ENCODE assay signal across 6 cellular contexts in the genomic region with DNA sequence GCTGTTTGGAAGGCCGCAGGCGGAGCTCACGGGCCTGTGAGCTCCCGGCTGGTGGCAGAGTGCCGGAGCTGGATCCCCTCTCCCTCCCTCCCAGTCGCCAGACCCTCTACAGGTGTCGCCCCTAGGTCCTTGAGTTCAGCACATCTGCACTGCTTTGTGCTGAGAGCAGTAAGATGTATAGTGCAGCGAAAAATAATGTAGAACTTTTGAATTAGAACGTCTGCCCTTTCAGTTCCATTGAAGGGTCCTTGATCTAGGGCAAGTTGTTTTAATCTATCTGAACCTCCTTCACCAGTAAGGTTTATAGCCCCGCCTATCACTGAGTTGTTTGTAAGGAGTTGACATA. TPM values are rescaled to one million over a fixed set of nuclear protein-coding genes. Genes with fewer than 3 reads are reported as not detected.
DNase-seq lines count a peak whose midpoint lies in the region; ATAC-seq and TF ChIP-seq lines count a peak whose summit lies in the region.

No MANE protein-coding gene starts in this region.

- no peak for DNase-seq in retinal pigment epithelial cell (ENCODE audit: low read depth)
- DNase-seq in NCI-H1092 treated with DMSO at 0.1 percent for 48 hours (lab: John Stamatoyannopoulos, UW) = no peak
- no peak for DNase-seq in NCI-H446 (lab: John Stamatoyannopoulos, UW)

- no peaks in the 10 kb centered on the region for H3K27me3 ChIP-seq in ectodermal cell (ENCODE audit: control insufficient read depth, insufficient read depth, low read length, poor library complexity, severe bottlenecking)

- H3K27ac ChIP-seq in ectodermal cell (ENCODE audit: insufficient read depth, low read depth, low read length, poor library complexity, severe bottlenecking) = peak overlapping the region; percentile 53

- H3K36me3 ChIP-seq in ectodermal cell (ENCODE audit: control insufficient read depth, insufficient read depth, low read length) = peaks cover 9% of the 10 kb centered on the region

- no peak for TF ChIP-seq CTCF in retinal pigment epithelial cell (conservative IDR thresholded peaks at IDR 0.05; ENCODE audit: low read depth, low read length)

- WGBS in ectodermal cell, 2 experiments = 0 to 2% methylated on average over 8 to 10 of the region's 10 CpGs

- no peaks in the 10 kb centered on the region for H3K9me3 ChIP-seq in ectodermal cell (ENCODE audit: control insufficient read depth, low read length)

- no peaks in the 10 kb centered on the region for H3K4me1 ChIP-seq in ectodermal cell (ENCODE audit: control insufficient read depth, insufficient read depth, low read length)

- ATAC-seq in GM19468 (IDR thresholded peaks at IDR 0.05; ENCODE audit: extremely low read depth, unreplicated experiment) (peak; percentile 5), HG03521 (IDR thresholded peaks at IDR 0.05; ENCODE audit: unreplicated experiment) (peak; percentile 60)

- H3K4me3 ChIP-seq in ectodermal cell (ENCODE audit: insufficient read depth, low read depth, low read length) (peak overlapping the region; percentile 98), retinal pigment epithelial cell (ENCODE audit: low read length) (peak overlapping the region; percentile 91)

RNA-seq across cellular contexts. Expression of gene ANKRD49, which starts 0.4 kb away (rescaled TPM):
- polyA plus RNA-seq in ectodermal cell (2013, experiment 1 of 4) = 19.0 TPM
- 18.1 TPM for polyA plus RNA-seq in ectodermal cell (2013, experiment 2 of 4)
- polyA plus RNA-seq in ectodermal cell (2013, experiment 3 of 4) = 17.0 TPM
- polyA plus RNA-seq in ectodermal cell (2013, experiment 4 of 4) = 21.1 TPM

RNA-seq across cellular contexts. Expression of gene MRE11, which starts 0.5 kb away (rescaled TPM):
- 38.5 TPM for polyA plus RNA-seq in ectodermal cell (2013, experiment 1 of 4)
- polyA plus RNA-seq in ectodermal cell (2013, experiment 2 of 4) = 41.7 TPM
- polyA plus RNA-seq in ectodermal cell (2013, experiment 3 of 4) = 26.2 TPM
- polyA plus RNA-seq in ectodermal cell (2013, experiment 4 of 4) = 30.0 TPM

RNA-seq across cellular contexts. Expression of gene C11orf97, which starts 18.1 kb away (rescaled TPM):
- not detected for polyA plus RNA-seq in ectodermal cell (2013, experiment 1 of 4)
- not detected for polyA plus RNA-seq in ectodermal cell (2013, experiment 2 of 4)
- polyA plus RNA-seq in ectodermal cell (2013, experiment 3 of 4) = not detected
- polyA plus RNA-seq in ectodermal cell (2013, experiment 4 of 4) = not detected

RNA-seq across cellular contexts. Expression of gene FUT4, which starts 49.5 kb away (rescaled TPM):
- 2.3 TPM for polyA plus RNA-seq in ectodermal cell (2013, experiment 1 of 4)
- 2.8 TPM for polyA plus RNA-seq in ectodermal cell (2013, experiment 2 of 4)
- 2.2 TPM for polyA plus RNA-seq in ectodermal cell (2013, experiment 3 of 4)
- 2.4 TPM for polyA plus RNA-seq in ectodermal cell (2013, experiment 4 of 4)
